8 cellular contexts compared by ENCODE assay signal in the genomic region with DNA sequence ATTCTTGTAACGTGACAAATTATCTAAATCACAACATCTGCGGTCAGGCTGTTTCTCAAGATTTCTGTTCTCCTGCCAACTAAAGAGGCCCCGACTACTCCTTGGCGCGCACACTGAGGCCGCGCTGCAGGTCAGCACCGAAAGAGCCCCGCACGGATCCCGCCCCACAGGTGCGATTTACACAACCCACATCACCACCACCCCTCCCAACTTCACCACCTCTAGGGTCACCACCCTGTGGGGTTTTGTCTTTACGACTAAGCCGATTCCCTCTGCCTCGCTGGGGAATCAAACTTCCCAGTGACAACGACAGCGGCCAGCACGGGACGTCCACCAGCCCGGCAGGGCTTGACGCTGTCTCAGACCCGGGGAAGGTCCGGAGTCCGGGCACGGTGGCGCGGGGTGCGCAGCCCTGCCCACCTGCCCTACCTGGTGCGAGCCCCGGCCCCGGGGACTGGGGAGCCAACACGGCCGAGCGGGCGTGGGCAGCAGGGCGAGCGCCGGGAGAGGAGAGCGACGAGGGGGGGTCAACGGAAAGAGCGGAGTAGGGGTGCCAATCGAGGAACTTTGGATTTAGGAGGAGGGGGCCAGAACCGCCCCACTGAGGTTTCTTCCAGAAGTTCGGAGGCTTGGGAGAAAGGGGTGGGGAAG. TPM values are rescaled to one million over a fixed set of nuclear protein-coding genes. Genes with fewer than 3 reads are reported as not detected.
A peak's percentile ranks its signal among the peaks of the same experiment; 100 is the strongest.
DNase-seq lines count a peak whose midpoint lies in the region; ATAC-seq and TF ChIP-seq lines count a peak whose summit lies in the region.

No MANE protein-coding gene starts in this region.

- ATAC-seq in HG03520 (IDR thresholded peaks at IDR 0.05; ENCODE audit: unreplicated experiment), result peak; percentile 3
- no peak for ATAC-seq in activated CD8-positive, alpha-beta memory T cell treated with anti-CD3 and anti-CD28 coated beads, Interleukin-2, amount 10 ng/mL, durations not matched to agents 7 days and 5 days

- peaks cover 69% of the 10 kb centered on the region for H3K27me3 Mint-ChIP-seq in activated CD8-positive, alpha-beta memory T cell treated with anti-CD3 and anti-CD28 coated beads, Interleukin-2, amount 10 ng/mL, durations not matched to agents 7 days and 5 days
- peaks cover 16% of the 10 kb centered on the region for H3K27me3 Mint-ChIP-seq in neural crest cell (ENCODE audit: low read depth)

- H3K4me1 Mint-ChIP-seq in activated CD8-positive, alpha-beta memory T cell treated with anti-CD3 and anti-CD28 coated beads, Interleukin-2, amount 10 ng/mL, durations not matched to agents 7 days and 5 days, result peaks cover 11% of the 10 kb centered on the region
- H3K4me1 Mint-ChIP-seq in neural crest cell, result peaks cover 36% of the 10 kb centered on the region

- H3K9me3 Mint-ChIP-seq in activated CD8-positive, alpha-beta memory T cell treated with anti-CD3 and anti-CD28 coated beads, Interleukin-2, amount 10 ng/mL, durations not matched to agents 7 days and 5 days (ENCODE audit: low read depth), result no peaks in the 10 kb centered on the region
- H3K9me3 Mint-ChIP-seq in neural crest cell, result no peaks in the 10 kb centered on the region

- CTCF ChIA-PET in activated CD8-positive, alpha-beta memory T cell treated with anti-CD3 and anti-CD28 coated beads, Interleukin-2, amount 10 ng/mL, durations not matched to agents 7 days and 5 days (lab: Charles Lee), result no interaction called here

- H3K36me3 Mint-ChIP-seq in activated CD8-positive, alpha-beta memory T cell treated with anti-CD3 and anti-CD28 coated beads, Interleukin-2, amount 10 ng/mL, durations not matched to agents 7 days and 5 days, result peaks cover 4% of the 10 kb centered on the region
- no peaks in the 10 kb centered on the region for H3K36me3 Mint-ChIP-seq in neural crest cell (ENCODE audit: low read depth)

- peak overlapping the region; percentile 76 for H3K4me3 Mint-ChIP-seq in activated CD8-positive, alpha-beta memory T cell treated with anti-CD3 and anti-CD28 coated beads, Interleukin-2, amount 10 ng/mL, durations not matched to agents 7 days and 5 days
- peak overlapping the region; percentile 91 for H3K4me3 Mint-ChIP-seq in neural crest cell

- H3K27ac Mint-ChIP-seq in activated CD8-positive, alpha-beta memory T cell treated with anti-CD3 and anti-CD28 coated beads, Interleukin-2, amount 10 ng/mL, durations not matched to agents 7 days and 5 days, result no peak overlapping the region
- peak overlapping the region; percentile 62 for H3K27ac Mint-ChIP-seq in neural crest cell (ENCODE audit: unreplicated experiment)

- peak overlapping the region; percentile 92 for H3K4me3 ChIP-seq in fibroblast of mammary gland (ENCODE audit: control insufficient read depth, low read depth, low read length)

- TF ChIP-seq CTCF in fibroblast of mammary gland (conservative IDR thresholded peaks at IDR 0.05; ENCODE audit: control insufficient read depth, insufficient read depth, low read depth, low read length), result no peak
- no peak for TF ChIP-seq CTCF in neural crest cell (conservative IDR thresholded peaks at IDR 0.05)

- DNase-seq in NCI-H146 (lab: John Stamatoyannopoulos, UW) (peak; percentile 31), NCI-H146 treated with DMSO at 0.1 percent for 48 hours (lab: John Stamatoyannopoulos, UW; ENCODE audit: unreplicated experiment) (no peak), fibroblast of mammary gland (ENCODE audit: low read depth) (peak; percentile 80), neural crest cell (ENCODE audit: low read depth, low spot score) (peak; percentile 20), Ammon's horn (ENCODE audit: low spot score) (no peak), DMS153 treated with DMSO at 0.1 percent for 48 hours (lab: John Stamatoyannopoulos, UW; ENCODE audit: unreplicated experiment) (no peak)
- DNase-seq in activated CD8-positive, alpha-beta memory T cell treated with anti-CD3 and anti-CD28 coated beads, Interleukin-2, amount 10 ng/mL, durations not matched to agents 7 days and 5 days, result no peak

RNA-seq across cellular contexts. Expression of a gene that starts 0.8 kb away (rescaled TPM):
- total RNA-seq in activated CD8-positive, alpha-beta memory T cell treated with anti-CD3 and anti-CD28 coated beads, Interleukin-2, amount 10 ng/mL, durations not matched to agents 7 days and 5 days, result 1 to 10 TPM in 1 of 2 experiments, under 1 TPM in 1; 0.61 to 1.0 TPM
- 36.8 and 37.8 TPM in 2 replicates for total RNA-seq in neural crest cell

Comparison
In these comparisons a context has a peak if more than half of its experiments do, and no peak if none do; other contexts are left out.
1. DNase-seq: peak in NCI-H146 (single experiment), fibroblast of mammary gland (single experiment) and neural crest cell (single experiment); none in NCI-H146 treated with DMSO at 0.1 percent for 48 hours (single experiment), activated CD8-positive, alpha-beta memory T cell treated with anti-CD3 and anti-CD28 coated beads, Interleukin-2, amount 10 ng/mL, durations not matched to agents 7 days and 5 days (single experiment), Ammon's horn (single experiment) and DMS153 treated with DMSO at 0.1 percent for 48 hours (single experiment).
2. RNA of a gene that starts 0.8 kb away (total RNA-seq): 36.8 to 37.8 TPM in neural crest cell; 0.61 to 1.0 TPM in activated CD8-positive, alpha-beta memory T cell treated with anti-CD3 and anti-CD28 coated beads, Interleukin-2, amount 10 ng/mL, durations not matched to agents 7 days and 5 days; every median in the first group is over 10 times any median in the second.